Comparison of ENCODE assay signal across 8 cellular contexts in the genomic region with DNA sequence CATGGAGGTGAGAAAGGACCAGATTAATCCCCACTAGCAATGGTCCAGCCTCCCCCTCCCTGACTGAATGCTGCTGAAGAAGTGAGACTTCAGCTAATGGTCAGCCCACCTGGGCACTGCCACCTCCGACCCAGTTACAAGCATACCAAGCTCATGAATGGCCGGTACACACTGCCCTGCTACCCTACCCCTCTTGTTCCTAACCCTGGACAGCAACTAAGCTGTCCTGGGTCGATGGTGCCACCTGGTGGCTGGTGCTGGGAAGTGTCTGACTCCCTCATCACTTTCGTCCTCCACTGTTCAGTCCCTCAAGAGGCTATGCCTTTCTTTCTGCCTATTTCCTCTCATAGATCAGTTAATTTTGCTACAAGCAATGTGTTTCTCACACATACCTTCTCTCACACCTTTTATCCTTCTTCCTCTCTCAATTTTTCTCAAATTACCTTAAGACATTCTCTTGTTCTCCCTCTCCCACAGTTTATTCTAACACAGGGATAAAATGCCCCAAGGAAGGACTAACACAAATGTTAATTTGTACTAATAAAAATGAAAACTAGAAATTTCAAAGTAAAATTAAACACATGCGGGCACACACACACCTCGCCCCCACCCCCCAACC. TPM values are rescaled to one million over a fixed set of nuclear protein-coding genes. Genes with fewer than 3 reads are reported as not detected.
A peak's percentile ranks its signal among the peaks of the same experiment; 100 is the strongest.
DNase-seq lines count a peak whose midpoint lies in the region; ATAC-seq and TF ChIP-seq lines count a peak whose summit lies in the region.

No MANE protein-coding gene starts in this region.

- TF ChIP-seq CTCF in GM12872 (IDR thresholded peaks at IDR 0.05; ENCODE audit: insufficient read depth, low read depth, low read length) (peak; percentile 88), RWPE2 (IDR thresholded peaks at IDR 0.05; ENCODE audit: poor library complexity, severe bottlenecking) (peak; percentile 80), fibroblast of lung (conservative IDR thresholded peaks at IDR 0.05 in 1 of 2, IDR thresholded peaks at IDR 0.05 in 1 of 2; ENCODE audit: low read depth in 1 of 2, low read length in 2 of 2) (peak; percentile 18 to 58)

- H3K27ac ChIP-seq in RWPE2 (ENCODE audit: poor library complexity, severe bottlenecking) (no peak overlapping the region), fibroblast of lung (ENCODE audit: insufficient read depth, low read length) (no peak overlapping the region)

- ATAC-seq in RWPE2 (ENCODE audit: low read depth) (peak; percentile 24; the same call in 1 of the 3 replicates), HG03439 (IDR thresholded peaks at IDR 0.05; ENCODE audit: unreplicated experiment) (no peak)

- H3K36me3 ChIP-seq in RWPE2 (ENCODE audit: low read depth) = no peaks in the 10 kb centered on the region
- H3K36me3 ChIP-seq in fibroblast of lung (ENCODE audit: control insufficient read depth, insufficient read depth, low read length) = no peaks in the 10 kb centered on the region

- H3K27me3 ChIP-seq in RWPE2 (ENCODE audit: insufficient read depth, poor library complexity, severe bottlenecking) = peaks cover 30% of the 10 kb centered on the region
- peaks cover 21% of the 10 kb centered on the region for H3K27me3 ChIP-seq in fibroblast of lung (ENCODE audit: control insufficient read depth, insufficient read depth, low read length)

- no peak overlapping the region for H3K4me3 ChIP-seq in RWPE2 (ENCODE audit: severe bottlenecking)
- H3K4me3 ChIP-seq in fibroblast of lung (replicated peaks in 1 of 4; ENCODE audit: control extremely low read depth in 1 of 4, insufficient read depth in 1 of 4, low read depth in 3 of 4, low read length in 4 of 4) = no peak overlapping the region

- no peaks in the 10 kb centered on the region for H3K9me3 ChIP-seq in RWPE2 (ENCODE audit: severe bottlenecking)
- peaks cover 2% of the 10 kb centered on the region for H3K9me3 ChIP-seq in fibroblast of lung (ENCODE audit: control insufficient read depth, insufficient read depth, low read depth, low read length)

- no peak overlapping the region for H3K4me2 ChIP-seq in fibroblast of lung (ENCODE audit: extremely low read depth, insufficient read depth, low read length)

- H2AFZ ChIP-seq in fibroblast of lung (ENCODE audit: low read length) = no peak overlapping the region

- no peaks in the 10 kb centered on the region for H3K79me2 ChIP-seq in fibroblast of lung (ENCODE audit: control insufficient read depth, insufficient read depth, low read length)

- in situ Hi-C loops in ACHN (cut with HindIII; ENCODE audit: low pct_ligation_motif_present, low pct_unique_long_range_greater_than_20kb, low sequenced_read_pairs) = no loop called here

- H3K9ac ChIP-seq in fibroblast of lung (ENCODE audit: insufficient read depth, low read length) = no peak overlapping the region

- DNase-seq in ACHN (peak; percentile 25), RWPE2 (ENCODE audit: low spot score) (peak; percentile 28), fibroblast of lung (ENCODE audit: low read depth in 2 of 2) (peak in 1 of 2 donors; percentile 5), AG08395 (ENCODE audit: low spot score) (no peak), H4 (ENCODE audit: low spot score) (no peak)
- peak; percentile 81 for DNase-seq in stimulated activated CD8-positive, alpha-beta memory T cell treated with anti-CD3 and anti-CD28 coated beads, Interleukin-4, amount 100 ng/mL, for 48 hours

- H3K4me1 ChIP-seq in RWPE2 (ENCODE audit: insufficient read depth, poor library complexity, severe bottlenecking) (no peaks in the 10 kb centered on the region), fibroblast of lung (ENCODE audit: control insufficient read depth, extremely low read depth, insufficient read depth, low read length) (peaks cover 3% of the 10 kb centered on the region)

- no peaks in the 10 kb centered on the region for H4K20me1 ChIP-seq in fibroblast of lung (ENCODE audit: control insufficient read depth, extremely low read depth, insufficient read depth, low read length)

RNA-seq across cellular contexts. Expression of gene PAX5, which starts 42.4 kb away (rescaled TPM):
- not detected in 2 replicates for total RNA-seq in fibroblast of lung
- not detected in 2 replicates for polyA plus RNA-seq in fibroblast of lung
- polyA plus RNA-seq in fibroblast of lung (2012) = not detected in 2 replicates
- not detected in 2 replicates for polyA minus RNA-seq in fibroblast of lung (ENCODE audit: low replicate concordance)
- total RNA-seq in H4 (2014; rRNA removed; shearing (Covaris generic)) = not detected in 2 replicates

Comparison
In these comparisons a context has a peak if more than half of its experiments do, and no peak if none do; other contexts are left out.
1. DNase-seq: peak in ACHN (single experiment), RWPE2 (single experiment) and stimulated activated CD8-positive, alpha-beta memory T cell treated with anti-CD3 and anti-CD28 coated beads, Interleukin-4, amount 100 ng/mL, for 48 hours (single experiment); none in AG08395 (single experiment) and H4 (single experiment).
2. CTCF ChIP-seq: peak in every context shown above with its lines; median percentile 88 in GM12872; 80 in RWPE2; 38 in fibroblast of lung.